Comparison of ENCODE assay signal across 8 cellular contexts in genomic region chr20:22684072-22684762, GRCh38.
DNase-seq lines count a peak whose midpoint lies in the region; ATAC-seq, FAIRE-seq and TF ChIP-seq lines count a peak whose summit lies in the region.

No MANE protein-coding gene starts in this region.

- TF ChIP-seq CTCF in OCI-LY7 (conservative IDR thresholded peaks at IDR 0.05; ENCODE audit: low read length) (peak; percentile 87), bronchial epithelial cell (IDR thresholded peaks at IDR 0.05; ENCODE audit: insufficient read depth, low read length, severe bottlenecking) (peak; percentile 87), keratinocyte (optimal IDR thresholded peaks at IDR 0.05 in 1 of 3, IDR thresholded peaks at IDR 0.05 in 1 of 3, conservative IDR thresholded peaks at IDR 0.05 in 1 of 3; ENCODE audit: extremely low read depth in 1 of 3, insufficient read depth in 2 of 3, low read length in 3 of 3) (peak; percentile 83 to 89 (median 84))

- H3K79me2 ChIP-seq in OCI-LY7 (ENCODE audit: insufficient read depth, low read depth, low read length) (no peaks in the 10 kb centered on the region), keratinocyte (ENCODE audit: control insufficient read depth, insufficient read depth, low read length) (no peaks in the 10 kb centered on the region)

- BruUV-seq in OCI-LY7 (replicated peaks; lab: Mats Ljungman, UMichigan): no TSS peak

- H3K9me3 ChIP-seq in OCI-LY7 (ENCODE audit: low read length) (no peaks in the 10 kb centered on the region), keratinocyte (ENCODE audit: control insufficient read depth, low read depth, low read length) (no peaks in the 10 kb centered on the region)

- H3K4me3 ChIP-seq in OCI-LY7 (ENCODE audit: low read depth, low read length, poor library complexity, severe bottlenecking): no peak overlapping the region
- no peak overlapping the region for H3K4me3 ChIP-seq in bronchial epithelial cell (ENCODE audit: low read depth, low read length)
- H3K4me3 ChIP-seq in keratinocyte (ENCODE audit: control insufficient read depth in 2 of 3, extremely low read depth in 1 of 3, insufficient read depth in 2 of 3, low read depth in 1 of 3, low read length in 3 of 3): no peak overlapping the region

- DNase-seq in ELF-1 (ENCODE audit: low read depth, low spot score): peak; percentile 92
- DNase-seq in HUDEP-2 (lab: John Stamatoyannopoulos, UW; ENCODE audit: unreplicated experiment in 76 of 76): peak in 45 of 76 experiments; percentile 1 to 69 (median 25)
- DNase-seq in OCI-LY7 (ENCODE audit: low spot score): peak; percentile 67
- DNase-seq in bronchial epithelial cell (ENCODE audit: low read depth): peak; percentile 59
- DNase-seq in keratinocyte (ENCODE audit: low read depth, low spot score): peak; percentile 17
- DNase-seq in stimulated activated CD4-positive, alpha-beta T cell treated with anti-CD3 and anti-CD28 coated beads, TNF-alpha, amount 100 ng/mL, for 48 hours (ENCODE audit: low read depth in 3 of 3): peak in 2 of 3 donors; percentile 3 to 19

- no peaks in the 10 kb centered on the region for H4K20me1 ChIP-seq in OCI-LY7 (ENCODE audit: insufficient read depth, low read length)
- no peaks in the 10 kb centered on the region for H4K20me1 ChIP-seq in keratinocyte (ENCODE audit: control insufficient read depth, extremely low read depth, insufficient read depth, low read length)

- no peak overlapping the region for H3K9ac ChIP-seq in keratinocyte (ENCODE audit: control insufficient read depth, extremely low read depth, insufficient read depth, low read length)

- H3K9me1 ChIP-seq in keratinocyte (ENCODE audit: control insufficient read depth, extremely low read depth, insufficient read depth, low read length): no peaks in the 10 kb centered on the region

- intact Hi-C loops in OCI-LY7 (cut with micrococcal nuclease; ENCODE audit: unreplicated experiment): loop anchor here (1.0 kb wide), 1 partner anchor 345 kb away; no protein-coding TSS in a partner anchor

- POLR2A ChIA-PET in OCI-LY7 (lab: Charles Lee): interaction anchor here (0.6 kb wide), 1 partner anchor 75 kb away, joined by 3 read pairs; no protein-coding TSS in a partner anchor

- H3K36me3 ChIP-seq in OCI-LY7 (ENCODE audit: insufficient read depth, low read length): no peaks in the 10 kb centered on the region
- no peaks in the 10 kb centered on the region for H3K36me3 ChIP-seq in bronchial epithelial cell (ENCODE audit: control insufficient read depth, insufficient read depth, low read length)
- H3K36me3 ChIP-seq in keratinocyte (ENCODE audit: control insufficient read depth in 2 of 2, extremely low read depth in 1 of 2, insufficient read depth in 2 of 2, low read length in 2 of 2): no peaks in the 10 kb centered on the region

- peak overlapping the region; percentile 80; the same call in 1 of the 2 replicates for H2AFZ ChIP-seq in OCI-LY7 (ENCODE audit: low read length)
- H2AFZ ChIP-seq in keratinocyte (ENCODE audit: control insufficient read depth, low read length): no peak overlapping the region

- no peak overlapping the region for H3K27ac ChIP-seq in OCI-LY7 (ENCODE audit: low read depth, low read length, poor library complexity, severe bottlenecking)
- no peak overlapping the region for H3K27ac ChIP-seq in keratinocyte (ENCODE audit: control insufficient read depth, insufficient read depth, low read length)

- no peaks in the 10 kb centered on the region for H3K27me3 ChIP-seq in bronchial epithelial cell (ENCODE audit: control insufficient read depth, insufficient read depth, low read length)
- H3K27me3 ChIP-seq in keratinocyte (ENCODE audit: control insufficient read depth, extremely low read depth, insufficient read depth, low read length): no peaks in the 10 kb centered on the region

- ATAC-seq in GM19455 (IDR thresholded peaks at IDR 0.05; ENCODE audit: unreplicated experiment) (peak; percentile 80), HG03135 (IDR thresholded peaks at IDR 0.05; ENCODE audit: unreplicated experiment) (no peak)

- H3K4me1 ChIP-seq in OCI-LY7 (ENCODE audit: insufficient read depth, low read length, poor library complexity, severe bottlenecking) (peaks cover 4% of the 10 kb centered on the region), keratinocyte (ENCODE audit: control insufficient read depth, extremely low read depth, insufficient read depth, low read length) (peaks cover 5% of the 10 kb centered on the region)

- 0 out of 2 replicates have a peak overlapping the region, but pooled peaks have one; percentile 20 for H3K4me2 ChIP-seq in OCI-LY7 (ENCODE audit: low read length)
- no peak overlapping the region for H3K4me2 ChIP-seq in keratinocyte (ENCODE audit: control insufficient read depth, extremely low read depth, insufficient read depth, low read depth, low read length)

- no peak for FAIRE-seq in bronchial epithelial cell (lab: Jason Lieb, UNC)
- peak; percentile 98 for FAIRE-seq in keratinocyte (lab: Jason Lieb, UNC)

- CTCF ChIA-PET in OCI-LY7 (lab: Charles Lee; ENCODE audit: unreplicated experiment): no interaction called here

- dilution Hi-C loops in keratinocyte (cut with MboI; ENCODE audit: extremely low pct_ligation_motif_present, low sequenced_read_pairs): loop anchor here (25.0 kb wide), 1 partner anchor 347 kb away; no protein-coding TSS in a partner anchor

- no peaks in the 10 kb centered on the region for H3K9me2 ChIP-seq in OCI-LY7 (ENCODE audit: insufficient read depth, low read length)

Comparison
In these comparisons a context has a peak if more than half of its experiments do, and no peak if none do; other contexts are left out.
1. DNase-seq: peak in every context shown above with its lines; median percentile 92 in ELF-1; 67 in OCI-LY7; 59 in bronchial epithelial cell; 25 in HUDEP-2; 17 in keratinocyte; 11 in stimulated activated CD4-positive, alpha-beta T cell treated with anti-CD3 and anti-CD28 coated beads, TNF-alpha, amount 100 ng/mL, for 48 hours.